In the genomic region with DNA sequence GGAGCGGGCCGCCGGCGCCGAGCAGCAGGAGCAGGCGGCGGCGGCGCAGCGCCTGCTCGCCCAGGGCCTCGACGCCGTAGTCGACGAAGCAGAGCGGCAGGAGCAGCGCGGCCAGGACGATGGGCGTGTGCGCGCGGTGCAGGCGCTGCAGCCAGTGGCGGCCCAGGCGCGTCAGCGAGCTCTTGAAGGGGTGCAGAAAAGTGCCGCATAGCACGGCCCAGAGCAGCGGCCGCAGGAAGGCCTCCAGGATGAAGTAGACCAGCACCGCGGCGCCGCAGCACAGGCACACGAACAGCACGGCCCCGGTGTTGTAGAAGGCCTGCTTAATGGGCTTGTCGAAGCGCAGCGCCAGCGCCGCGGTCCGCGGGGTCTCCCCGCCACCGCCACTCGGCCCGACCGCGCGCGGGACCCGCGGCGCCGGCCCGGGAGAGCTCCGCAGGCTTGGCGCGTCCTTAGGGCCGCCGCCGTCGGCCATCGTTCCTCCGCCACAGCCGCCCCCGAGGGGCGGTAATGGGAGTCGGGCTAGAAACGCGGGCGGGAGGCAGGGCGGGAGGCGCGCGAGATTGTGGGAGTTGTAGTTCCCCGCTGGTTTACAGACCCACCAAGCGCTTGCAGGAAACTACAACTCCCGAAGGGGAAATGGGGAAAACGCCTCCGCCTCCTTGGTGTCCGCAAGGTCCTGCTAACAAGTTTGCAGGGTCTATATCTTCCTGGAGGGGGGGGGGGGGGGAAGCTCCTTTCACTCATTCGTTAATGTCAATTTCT, we compare ENCODE assay signal across 8 cellular contexts. TPM values are rescaled to one million over a fixed set of nuclear protein-coding genes. Genes with fewer than 3 reads are reported as not detected.
DNase-seq lines count a peak whose midpoint lies in the region; ATAC-seq and FAIRE-seq lines count a peak whose summit lies in the region.

Gene TMEM245 (minus strand): TSS at position 509 of the 765 bp plus-strand sequence. CDS start 34 bp downstream, at position 475.

- no peaks in the 10 kb centered on the region for H3K27me3 ChIP-seq in endocrine pancreas (ENCODE audit: control insufficient read depth, insufficient read depth, low read length)
- no peaks in the 10 kb centered on the region for H3K27me3 ChIP-seq in mesendoderm (ENCODE audit: insufficient read depth, low read length, poor library complexity)

- no peaks in the 10 kb centered on the region for H3K9me3 ChIP-seq in endocrine pancreas (ENCODE audit: control insufficient read depth, low read length)

- H2BK5ac ChIP-seq in mesendoderm (ENCODE audit: low read length), result no peak within 1 kb of the TSS

- H3K27ac ChIP-seq in mesendoderm (ENCODE audit: low read depth, low read length), result peak within 1 kb of the TSS; percentile 86

- H2BK15ac ChIP-seq in mesendoderm (replicated peaks; ENCODE audit: low read depth), result no peak within 1 kb of the TSS

- peak within 1 kb of the TSS; percentile 93 for H3K4me2 ChIP-seq in mesendoderm (ENCODE audit: low read length)

- H3K79me2 ChIP-seq in mesendoderm (ENCODE audit: control insufficient read depth, insufficient read depth, low read length), result peaks cover 43% of the 10 kb centered on the region

- DNase-seq in COLO829 (ENCODE audit: low spot score), result peak; percentile 96
- peak; percentile 92 for DNase-seq in HTR-8/SVneo (ENCODE audit: insufficient read length, low spot score)
- DNase-seq in NOMO-1 treated with dmso at 0.1 percent for 144 hours (lab: John Stamatoyannopoulos, UW; ENCODE audit: unreplicated experiment), result peak; percentile 98
- DNase-seq in activated CD8-positive, alpha-beta memory T cell treated with anti-CD3 and anti-CD28 coated beads for 48 hours (ENCODE audit: low read depth in 2 of 3, low spot score in 2 of 3), result peak; percentile 68 to 85 (median 81)
- peak; percentile 100 for DNase-seq in mesendoderm
- DNase-seq in stimulated activated CD8-positive, alpha-beta memory T cell treated with anti-CD3 and anti-CD28 coated beads, Interleukin-15, amount 100 ng/mL, for 1 hour (ENCODE audit: low read depth), result peak; percentile 87

- H3K4me1 ChIP-seq in endocrine pancreas (ENCODE audit: control insufficient read depth, insufficient read depth, low read length) (no peaks in the 10 kb centered on the region), mesendoderm (ENCODE audit: control insufficient read depth, low read depth, low read length) (peaks cover 9% of the 10 kb centered on the region)

- no peak for FAIRE-seq in HTR-8/SVneo (lab: Jason Lieb, UNC)

- H4K8ac ChIP-seq in mesendoderm (ENCODE audit: low read depth, low read length), result no peak within 1 kb of the TSS

- H3K56ac ChIP-seq in mesendoderm (ENCODE audit: low read length), result peak within 1 kb of the TSS; percentile 95

- H3K4ac ChIP-seq in mesendoderm (ENCODE audit: low read depth, low read length), result peak within 1 kb of the TSS; percentile 60

- no peaks in the 10 kb centered on the region for H3K36me3 ChIP-seq in endocrine pancreas (ENCODE audit: control insufficient read depth, insufficient read depth, low read length)
- no peaks in the 10 kb centered on the region for H3K36me3 ChIP-seq in mesendoderm (ENCODE audit: control insufficient read depth, insufficient read depth, low read length)

- H3K23ac ChIP-seq in mesendoderm (ENCODE audit: low read length), result peak within 1 kb of the TSS; percentile 86

- H2BK120ac ChIP-seq in mesendoderm (ENCODE audit: low read depth, low read length), result no peak within 1 kb of the TSS

- H3K18ac ChIP-seq in mesendoderm (ENCODE audit: low read length), result peak within 1 kb of the TSS; percentile 81

- H2AK5ac ChIP-seq in mesendoderm (ENCODE audit: low read length), result no peak within 1 kb of the TSS

- peak within 1 kb of the TSS; percentile 61 for H4K5ac ChIP-seq in mesendoderm (ENCODE audit: low read length)

- peak within 1 kb of the TSS; percentile 77 for H3K4me3 ChIP-seq in endocrine pancreas (ENCODE audit: control insufficient read depth, insufficient read depth, low read length)
- H3K4me3 ChIP-seq in mesendoderm (ENCODE audit: low read length), result peak within 1 kb of the TSS; percentile 91

- H3K79me1 ChIP-seq in mesendoderm (ENCODE audit: low read length), result peaks cover 13% of the 10 kb centered on the region

- no CpG with 5 or more reads among the region's 88 CpGs for WGBS in mesendoderm (ENCODE audit: extremely low coverage, insufficient coverage, low lambda C conversion rate)

- ATAC-seq in GM21367 (IDR thresholded peaks at IDR 0.05; ENCODE audit: unreplicated experiment), result peak; percentile 88

- H3K9ac ChIP-seq in endocrine pancreas (ENCODE audit: control insufficient read depth, insufficient read depth, low read length), result peak within 1 kb of the TSS; percentile 74
- H3K9ac ChIP-seq in mesendoderm (ENCODE audit: low read length), result peak within 1 kb of the TSS; percentile 95

RNA-seq across cellular contexts. Expression of gene TMEM245, which starts in this region (rescaled TPM):
- 28.2 TPM for polyA plus RNA-seq in mesendoderm (2013, experiment 1 of 2)
- polyA plus RNA-seq in mesendoderm (2013, experiment 2 of 2), result 27.8 TPM

Comparison
In these comparisons a context has a peak if more than half of its experiments do, and no peak if none do; other contexts are left out.
1. Peak in every context shown above with its lines: DNase-seq, ATAC-seq, H3K4me3 ChIP-seq and H3K27ac ChIP-seq.